14 cellular contexts compared by ENCODE assay signal in genomic region chr3:15953841-15954240, GRCh38.
DNase-seq lines count a peak whose midpoint lies in the region; ATAC-seq and TF ChIP-seq lines count a peak whose summit lies in the region.
"Had no signal": no experiment of that assay in that cellular context is flagged by ENCODE, and none has a peak within 500 bp of the region (broad histone marks: within the 10 kb centered on the region; RNA-seq: fewer than 3 reads in every experiment).

No MANE protein-coding gene starts in this region.

- TF ChIP-seq CTCF in GM12875 (IDR thresholded peaks at IDR 0.05; ENCODE audit: borderline replicate concordance, insufficient read depth, low read depth, low read length) (peak; percentile 15; the same call in 1 of the 2 replicates), choroid plexus epithelial cell (conservative IDR thresholded peaks at IDR 0.05; ENCODE audit: low read depth, low read length) (peak; percentile 17)

- H3K4me3 ChIP-seq in GM12875 (ENCODE audit: low read depth, low read length) (no peak overlapping the region), choroid plexus epithelial cell (ENCODE audit: low read depth, low read length) (no peak overlapping the region)
- H3K4me3 ChIP-seq: pancreas had no signal

- DNase-seq in ACHN, result peak; percentile 16
- DNase-seq in NAMALWA (ENCODE audit: low spot score), result peak; percentile 49
- no peak for DNase-seq in choroid plexus epithelial cell (ENCODE audit: low read depth)
- no peak for DNase-seq in UCSD-AML1 (lab: John Stamatoyannopoulos, UW; ENCODE audit: unreplicated experiment)
- no peak for DNase-seq in NCI-H524 treated with DMSO at 0.1 percent for 48 hours (lab: John Stamatoyannopoulos, UW)
- DNase-seq in GM03348 (ENCODE audit: low spot score), result no peak
- DNase-seq: activated T-cell treated with anti-CD3 and anti-CD28 coated beads, Interleukin-2, amount 50 U/mL, for 72 hours; CD8-positive, alpha-beta T cell; hippocampal formation; NCI-H2029 treated with DMSO at 0.1 percent for 48 hours; pancreas had no signal

- no peak for ATAC-seq in HG02588 (IDR thresholded peaks at IDR 0.05; ENCODE audit: unreplicated experiment)
- ATAC-seq: CD8-positive, alpha-beta T cell; pancreas; stimulated activated memory B cell treated with anti-CD40 and anti-IgM and Interleukin-4, amounts not matched to agents 10 μg/mL and 1 μg/mL and 100 μg/mL, for 72 hours had no signal

- in situ Hi-C loops in ACHN (cut with HindIII; ENCODE audit: low pct_ligation_motif_present, low pct_unique_long_range_greater_than_20kb, low sequenced_read_pairs), result no loop called here

Comparison
In these comparisons a context has a peak if more than half of its experiments do, and no peak if none do; other contexts are left out.
1. DNase-seq: peak in ACHN (single experiment) and NAMALWA (single experiment); none in choroid plexus epithelial cell (single experiment), UCSD-AML1 (single experiment), NCI-H524 treated with DMSO at 0.1 percent for 48 hours (single experiment) and GM03348 (single experiment).